ENCODE assay signal across 9 cellular contexts in the genomic region with DNA sequence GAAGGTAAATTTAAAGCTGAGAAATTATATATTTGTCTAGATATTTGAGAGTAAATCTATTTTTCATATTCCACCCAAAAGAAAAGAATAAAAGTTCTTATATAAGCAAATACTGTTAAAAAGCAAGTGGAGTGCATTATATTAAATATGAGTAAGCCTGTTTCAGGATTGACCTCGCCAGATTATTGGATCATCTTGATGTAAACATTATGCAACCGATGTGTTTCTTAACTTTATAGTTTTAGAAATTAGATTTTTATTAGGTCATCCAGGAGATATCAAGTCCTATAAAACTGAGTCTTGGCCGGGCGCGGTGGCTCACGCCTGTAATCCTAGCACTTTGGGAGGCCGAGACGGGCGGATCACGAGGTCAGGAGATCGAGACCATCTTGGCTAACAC.
"Had no signal": no experiment of that assay in that cellular context is flagged by ENCODE, and none has a peak within 500 bp of the region (broad histone marks: within the 10 kb centered on the region; RNA-seq: fewer than 3 reads in every experiment).

No MANE protein-coding gene starts in this region.

- ATAC-seq: GM23338, HCT116 had no signal

- H3K27ac ChIP-seq: GM23248 had no signal

- H3K4me1 ChIP-seq: HAP-1 had no signal

- H3K9me3 ChIP-seq: HAP-1 had no signal

- H3K4me3 Mint-ChIP-seq: GM23338, H9, HFFc6 had no signal

- H3K4me3 ChIP-seq: GM23248, GM23338, HAP-1 had no signal

- H3K36me3 ChIP-seq: HAP-1 had no signal

- H3K27ac Mint-ChIP-seq: GM23338, H9, HFFc6 had no signal

- DNase-seq: GM23248, GOT3, H7, H9, HCEC 1CT, HFFc6 had no signal
